ENCODE assay signal across 2 cellular contexts in genomic region chr18:49768051-49768391, GRCh38.
A peak's percentile ranks its signal among the peaks of the same experiment; 100 is the strongest.
TF ChIP-seq lines count a peak whose summit lies in the region.

No MANE protein-coding gene starts in this region.

TF ChIP-seq in endothelial cell of umbilical vein, 7 proteins besides CTCF, POLR2A, EP300 and RAD21:
- TF ChIP-seq MYC (IDR thresholded peaks at IDR 0.05; ENCODE audit: low read depth, low read length) (no peak), JUN (IDR thresholded peaks at IDR 0.05; ENCODE audit: borderline replicate concordance, insufficient read depth, insufficient read length, low read depth) (no peak), FOS (IDR thresholded peaks at IDR 0.05; ENCODE audit: borderline replicate concordance, insufficient read depth, low read length) (no peak), GATA2 (IDR thresholded peaks at IDR 0.05; ENCODE audit: insufficient read depth, insufficient read length, low read depth, low read length) (no peak), POLR2AphosphoS5 (IDR thresholded peaks at IDR 0.05; ENCODE audit: insufficient read depth, low read depth, low read length) (no peak), MAX (IDR thresholded peaks at IDR 0.05; ENCODE audit: insufficient read depth, insufficient read length) (no peak), EZH2 (IDR thresholded peaks at IDR 0.05; ENCODE audit: borderline replicate concordance, low read depth, low read length, severe bottlenecking) (no peak)

TF ChIP-seq in neural cell, 6 proteins besides CTCF, POLR2A, EP300 and RAD21:
- peak; percentile 68 for TF ChIP-seq SMC3 (conservative IDR thresholded peaks at IDR 0.05; ENCODE audit: poor library complexity)
- TF ChIP-seq REST (IDR thresholded peaks at IDR 0.05; ENCODE audit: borderline replicate concordance): no peak
